In the genomic region with DNA sequence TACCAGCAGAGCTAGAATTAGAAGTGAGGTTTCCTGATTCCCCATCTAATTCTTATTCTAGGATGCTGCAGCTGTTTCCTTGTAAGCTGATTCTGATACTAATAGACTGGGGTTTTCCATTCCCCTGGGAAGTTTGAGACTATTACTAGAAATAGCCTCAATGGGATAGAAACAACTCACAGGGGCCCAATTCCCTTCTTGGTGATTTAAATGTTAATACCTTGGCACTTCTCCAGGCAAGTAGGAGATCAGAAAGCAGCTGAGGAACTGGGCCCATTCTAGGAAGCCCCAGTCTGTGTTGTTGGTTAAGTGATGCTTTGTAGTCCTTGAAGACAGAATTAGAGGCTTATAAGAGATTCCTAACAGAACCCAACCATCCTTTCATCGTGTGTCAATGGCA, we compare ENCODE assay signal across 18 cellular contexts.
DNase-seq lines count a peak whose midpoint lies in the region; TF ChIP-seq lines count a peak whose summit lies in the region.
"Had no signal": no experiment of that assay in that cellular context is flagged by ENCODE, and none has a peak within 500 bp of the region (broad histone marks: within the 10 kb centered on the region; RNA-seq: fewer than 3 reads in every experiment).

No MANE protein-coding gene starts in this region.

- no peaks in the 10 kb centered on the region for H3K36me3 Mint-ChIP-seq in CD8-positive, alpha-beta memory T cell
- H3K36me3 Mint-ChIP-seq: IgD-negative memory B cell had no signal

- CTCF ChIA-PET in CD8-positive, alpha-beta memory T cell (lab: Charles Lee) = no interaction called here

- no peaks in the 10 kb centered on the region for H3K79me2 ChIP-seq in smooth muscle cell (ENCODE audit: low read depth)

- peaks cover 2 to 11% (median 7%) of the 10 kb centered on the region in 5 donors for H3K9me3 Mint-ChIP-seq in CD8-positive, alpha-beta memory T cell

- H2AFZ ChIP-seq in smooth muscle cell (ENCODE audit: low read depth) = peak overlapping the region; percentile 69

- WGBS in smooth muscle cell (ENCODE audit: low lambda C conversion rate) = 26% methylated on average over 1 of the region's 1 CpG

- no peak overlapping the region for H3K27ac Mint-ChIP-seq in CD8-positive, alpha-beta memory T cell
- H3K27ac Mint-ChIP-seq: IgD-negative memory B cell; T-helper 2 cell treated with Interferon-gamma antibody and Interleukin-4, amounts not matched to agents 5 μg/mL and 100 μg/mL, for 36 hours had no signal

- H3K4me3 ChIP-seq in HAP-1 = no peak overlapping the region
- no peak overlapping the region for H3K4me3 ChIP-seq in smooth muscle cell
- no peak overlapping the region for H3K4me3 ChIP-seq in CD8-positive, alpha-beta memory T cell (ENCODE audit: low read length)

- H3K27me3 ChIP-seq in HAP-1 (ENCODE audit: low read depth) (no peaks in the 10 kb centered on the region), smooth muscle cell (ENCODE audit: low read depth) (no peaks in the 10 kb centered on the region)
- no peaks in the 10 kb centered on the region for H3K27me3 ChIP-seq in CD8-positive, alpha-beta memory T cell (ENCODE audit: insufficient read depth, low read length, poor library complexity, severe bottlenecking)

- DNase-seq in NCI-H1436 (lab: John Stamatoyannopoulos, UW) = peak; percentile 37
- DNase-seq in NCI-H1436 treated with DMSO at 0.1 percent for 48 hours (lab: John Stamatoyannopoulos, UW) = no peak
- DNase-seq in HAP-1 (ENCODE audit: low spot score in 2 of 2) = peak; percentile 34 to 73
- DNase-seq in NCI-H82 treated with DMSO at 0.1 percent for 48 hours (lab: John Stamatoyannopoulos, UW; ENCODE audit: unreplicated experiment) = peak; percentile 75
- no peak for DNase-seq in smooth muscle cell (lab: John Stamatoyannopoulos, UW; ENCODE audit: unreplicated experiment)
- DNase-seq in NCI-H1417 treated with DMSO at 0.1 percent for 48 hours (lab: John Stamatoyannopoulos, UW) = no peak
- no peak for DNase-seq in CD8-positive, alpha-beta memory T cell
- DNase-seq: 8988T; DMS153; NCI-H1105; NCI-H1694 treated with DMSO at 0.1 percent for 48 hours; NCI-H2081 treated with DMSO at 0.1 percent for 48 hours; NCI-H345; NCI-H526; NK-92 treated with Interleukin-12 subunit alpha and Interleukin-12 subunit beta, amount 100 ng/mL, for 24 hours; SIG-M5 had no signal

- no peaks in the 10 kb centered on the region for H3K4me1 Mint-ChIP-seq in CD8-positive, alpha-beta memory T cell
- H3K4me1 Mint-ChIP-seq: IgD-negative memory B cell had no signal

- H3F3A ChIP-seq in smooth muscle cell (ENCODE audit: low read depth) = peaks cover 8% of the 10 kb centered on the region

- H3K27me3 Mint-ChIP-seq in CD8-positive, alpha-beta memory T cell = no peaks in the 10 kb centered on the region
- H3K27me3 Mint-ChIP-seq: IgD-negative memory B cell had no signal

- H3K4me3 Mint-ChIP-seq in CD8-positive, alpha-beta memory T cell = no peak overlapping the region
- H3K4me3 Mint-ChIP-seq: IgD-negative memory B cell; T-helper 2 cell treated with Interferon-gamma antibody and Interleukin-4, amounts not matched to agents 5 μg/mL and 100 μg/mL, for 36 hours had no signal

- no peaks in the 10 kb centered on the region for H3K36me3 ChIP-seq in HAP-1 (replicated peaks)
- H3K36me3 ChIP-seq in smooth muscle cell (ENCODE audit: low read depth) = no peaks in the 10 kb centered on the region
- no peaks in the 10 kb centered on the region for H3K36me3 ChIP-seq in CD8-positive, alpha-beta memory T cell (ENCODE audit: insufficient read depth, low read length)

- H3K9ac ChIP-seq in smooth muscle cell (ENCODE audit: low read depth) = no peak overlapping the region

- H4K20me1 ChIP-seq in smooth muscle cell (ENCODE audit: low read depth) = no peaks in the 10 kb centered on the region

- in situ Hi-C loops in HAP-1 (cut with MboI; ENCODE audit: low sequenced_read_pairs) = no loop called here

- no peak overlapping the region for H3K4me2 ChIP-seq in smooth muscle cell

- POLR2A ChIA-PET in CD8-positive, alpha-beta memory T cell (lab: Charles Lee) = no interaction called here

- TF ChIP-seq CTCF in smooth muscle cell (IDR thresholded peaks at IDR 0.05; ENCODE audit: borderline replicate concordance, insufficient read depth, poor library complexity, severe bottlenecking) = no peak

- H3K27ac ChIP-seq in smooth muscle cell (ENCODE audit: low read depth) = peak overlapping the region; percentile 52
- H3K27ac ChIP-seq in CD8-positive, alpha-beta memory T cell (ENCODE audit: low read depth, low read length) = no peak overlapping the region

- H3K9me3 ChIP-seq in HAP-1 (no peaks in the 10 kb centered on the region; the same call in 1 of the 2 replicates), smooth muscle cell (replicated peaks; ENCODE audit: low read depth) (no peaks in the 10 kb centered on the region)
- no peaks in the 10 kb centered on the region for H3K9me3 ChIP-seq in CD8-positive, alpha-beta memory T cell (ENCODE audit: low read length)

- peaks cover 13% of the 10 kb centered on the region for H3K4me1 ChIP-seq in HAP-1
- no peaks in the 10 kb centered on the region for H3K4me1 ChIP-seq in smooth muscle cell (ENCODE audit: low read depth)
- H3K4me1 ChIP-seq in CD8-positive, alpha-beta memory T cell (ENCODE audit: insufficient read depth, low read length) = no peaks in the 10 kb centered on the region

Comparison
In these comparisons a context has a peak if more than half of its experiments do, and no peak if none do; other contexts are left out.
1. DNase-seq: peak in NCI-H1436 (single experiment), HAP-1 (2 of 2) and NCI-H82 treated with DMSO at 0.1 percent for 48 hours (single experiment); none in NCI-H1436 treated with DMSO at 0.1 percent for 48 hours (single experiment), smooth muscle cell (single experiment), NCI-H1417 treated with DMSO at 0.1 percent for 48 hours (single experiment) and CD8-positive, alpha-beta memory T cell (0 of 5).